ENCODE assay signal across 16 cellular contexts in the genomic region with DNA sequence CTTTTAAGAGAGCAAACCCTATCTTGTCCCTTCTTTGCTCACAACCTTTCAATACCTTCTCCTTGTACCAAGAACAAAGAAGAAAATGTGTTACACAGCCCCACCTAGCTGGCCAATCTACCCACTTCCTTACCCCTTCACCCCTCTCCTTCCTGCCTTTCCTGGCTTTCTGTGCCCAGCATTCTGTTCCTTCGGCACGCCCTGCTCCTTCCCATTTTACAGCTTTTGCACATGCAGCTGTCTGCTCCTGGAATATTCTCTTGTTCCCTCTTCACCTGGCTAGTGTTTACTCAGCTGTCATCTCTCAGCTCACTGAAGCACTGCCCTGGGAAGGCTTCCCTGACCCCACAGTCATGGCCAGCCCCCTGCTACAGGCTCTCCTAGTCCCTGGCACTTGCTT. TPM values are rescaled to one million over a fixed set of nuclear protein-coding genes. Genes with fewer than 3 reads are reported as not detected.
DNase-seq lines count a peak whose midpoint lies in the region; ATAC-seq, FAIRE-seq and TF ChIP-seq lines count a peak whose summit lies in the region.
"Had no signal": no experiment of that assay in that cellular context is flagged by ENCODE, and none has a peak within 500 bp of the region (broad histone marks: within the 10 kb centered on the region; RNA-seq: fewer than 3 reads in every experiment).

No MANE protein-coding gene starts in this region.

- intact Hi-C loops in endothelial cell of umbilical vein (cut with micrococcal nuclease) = no loop called here
- intact Hi-C loops in activated naive CD4-positive, alpha-beta T cell treated with anti-CD3 and anti-CD28 coated beads for 36 hours (cut with micrococcal nuclease) = loop anchor here (1.0 kb wide), 1 partner anchor 45 kb away; no protein-coding TSS in a partner anchor

- no peak overlapping the region for H3K9ac ChIP-seq in endothelial cell of umbilical vein (replicated peaks; ENCODE audit: extremely low read depth, insufficient read depth, low read length)

- no peaks in the 10 kb centered on the region for H3K9me3 ChIP-seq in CD8-positive, alpha-beta memory T cell (ENCODE audit: low read length)
- no peaks in the 10 kb centered on the region for H3K9me3 ChIP-seq in endothelial cell of umbilical vein (replicated peaks; ENCODE audit: control insufficient read depth, insufficient read depth, low read length)
- H3K9me3 ChIP-seq: gastrocnemius medialis, psoas muscle, tibial artery had no signal

- H3K27ac ChIP-seq in CD8-positive, alpha-beta memory T cell (ENCODE audit: low read depth, low read length) = no peak overlapping the region
- no peak overlapping the region for H3K27ac ChIP-seq in endothelial cell of umbilical vein (ENCODE audit: insufficient read depth, low read depth, low read length)
- H3K27ac ChIP-seq: gastrocnemius medialis, psoas muscle, tibial artery had no signal

- TF ChIP-seq CTCF in endothelial cell of umbilical vein (IDR thresholded peaks at IDR 0.05; ENCODE audit: extremely low read depth in 1 of 2, insufficient read depth in 1 of 2, low read depth in 1 of 2, low read length in 2 of 2) = no peak

- peaks cover 3% of the 10 kb centered on the region for H3K27me3 ChIP-seq in CD8-positive, alpha-beta memory T cell (ENCODE audit: insufficient read depth, low read length, poor library complexity, severe bottlenecking)
- no peaks in the 10 kb centered on the region for H3K27me3 ChIP-seq in endothelial cell of umbilical vein (ENCODE audit: control insufficient read depth in 2 of 2, insufficient read depth in 2 of 2, low read length in 2 of 2)
- H3K27me3 ChIP-seq: gastrocnemius medialis, tibial artery had no signal

- no peak overlapping the region for H2AFZ ChIP-seq in endothelial cell of umbilical vein (ENCODE audit: low read depth, low read length)

- H3K4me1 Mint-ChIP-seq in CD8-positive, alpha-beta memory T cell = peaks cover 12 to 16% (median 15%) of the 10 kb centered on the region in 3 donors
- peaks cover 12% of the 10 kb centered on the region for H3K4me1 Mint-ChIP-seq in activated T-cell treated with anti-CD3 and anti-CD28 coated beads, Interleukin-2, amount 50 U/mL, for 24 hours (ENCODE audit: low read depth)
- peaks cover 2% of the 10 kb centered on the region for H3K4me1 Mint-ChIP-seq in activated naive CD4-positive, alpha-beta T cell treated with anti-CD3 and anti-CD28 coated beads for 36 hours (ENCODE audit: low read depth)

- no TSS peak for BruUV-seq in endothelial cell of umbilical vein (replicated peaks; lab: Mats Ljungman, UMichigan)

- CTCF ChIA-PET in CD8-positive, alpha-beta memory T cell (lab: Charles Lee) = interaction anchor here (1.2 to 1.4 kb wide), 2 partner anchors 9 to 18 kb away, joined by 3 read pairs; no protein-coding TSS in a partner anchor
- CTCF ChIA-PET in endothelial cell of umbilical vein (lab: Charles Lee) = interaction anchor here (1.2 to 1.7 kb wide), 4 partner anchors 9 to 130 kb away, joined by 4 to 7 read pairs (median 5); no protein-coding TSS in a partner anchor
- CTCF ChIA-PET in HEK293T (lab: Yijun Ruan, JAX) = interaction anchor here (0.6 kb wide), 1 partner anchor 20 kb away, joined by 3 read pairs; no protein-coding TSS in a partner anchor
- CTCF ChIA-PET in activated naive CD4-positive, alpha-beta T cell treated with anti-CD3 and anti-CD28 coated beads for 36 hours (lab: Charles Lee) = interaction anchor here (0.6 kb wide), 1 partner anchor 130 kb away, joined by 3 read pairs; no protein-coding TSS in a partner anchor

- no peaks in the 10 kb centered on the region for H3K9me3 Mint-ChIP-seq in CD8-positive, alpha-beta memory T cell
- no peaks in the 10 kb centered on the region for H3K9me3 Mint-ChIP-seq in activated T-cell treated with anti-CD3 and anti-CD28 coated beads, Interleukin-2, amount 50 U/mL, for 24 hours
- H3K9me3 Mint-ChIP-seq in activated naive CD4-positive, alpha-beta T cell treated with anti-CD3 and anti-CD28 coated beads for 36 hours = no peaks in the 10 kb centered on the region

- H3K4me2 ChIP-seq in endothelial cell of umbilical vein (ENCODE audit: insufficient read depth, low read length) = no peak overlapping the region

- no peaks in the 10 kb centered on the region for H3K79me2 ChIP-seq in endothelial cell of umbilical vein (ENCODE audit: control insufficient read depth, insufficient read depth, low read length)

- peaks cover 0 to 4% of the 10 kb centered on the region in 2 donors for H3K27me3 Mint-ChIP-seq in CD8-positive, alpha-beta memory T cell
- H3K27me3 Mint-ChIP-seq in activated T-cell treated with anti-CD3 and anti-CD28 coated beads, Interleukin-2, amount 50 U/mL, for 24 hours = no peaks in the 10 kb centered on the region
- H3K27me3 Mint-ChIP-seq in activated naive CD4-positive, alpha-beta T cell treated with anti-CD3 and anti-CD28 coated beads for 36 hours (ENCODE audit: low read depth) = no peaks in the 10 kb centered on the region

- no peak for TF ChIP-seq POLR2A in endothelial cell of umbilical vein (IDR thresholded peaks at IDR 0.05; ENCODE audit: low read depth, low read length)

- peak overlapping the region in 2 of 7 donors; percentile 6 to 42 for H3K4me3 Mint-ChIP-seq in CD8-positive, alpha-beta memory T cell
- H3K4me3 Mint-ChIP-seq in activated T-cell treated with anti-CD3 and anti-CD28 coated beads, Interleukin-2, amount 50 U/mL, for 24 hours = no peak overlapping the region
- H3K4me3 Mint-ChIP-seq in activated naive CD4-positive, alpha-beta T cell treated with anti-CD3 and anti-CD28 coated beads for 36 hours = no peak overlapping the region

- POLR2A ChIA-PET in CD8-positive, alpha-beta memory T cell (lab: Charles Lee) = no interaction called here
- POLR2A ChIA-PET in endothelial cell of umbilical vein (lab: Charles Lee) = interaction anchor here (2.0 kb wide), 1 partner anchor 9 kb away, joined by 8 read pairs; no protein-coding TSS in a partner anchor
- POLR2A ChIA-PET in HEK293T (lab: Yijun Ruan, JAX) = interaction anchor here (1.4 kb wide), 1 partner anchor 9 kb away, joined by 5 read pairs; no protein-coding TSS in a partner anchor

- no peak for ATAC-seq in GM21515 (IDR thresholded peaks at IDR 0.05; ENCODE audit: unreplicated experiment)
- ATAC-seq: gastrocnemius medialis, psoas muscle had no signal

- no peak for DNase-seq in CD8-positive, alpha-beta memory T cell
- DNase-seq in NCI-H1092 treated with DMSO at 0.1 percent for 48 hours (lab: John Stamatoyannopoulos, UW) (peak; percentile 97), NCI-H524 (lab: John Stamatoyannopoulos, UW) (peak; percentile 55 to 73), endothelial cell of umbilical vein (ENCODE audit: low read depth, low spot score) (peak; percentile 24), HEK293T (ENCODE audit: extremely low spot score) (no peak)
- no peak for DNase-seq in activated T-cell treated with anti-CD3 and anti-CD28 coated beads, Interleukin-2, amount 50 U/mL, for 24 hours
- DNase-seq in activated naive CD4-positive, alpha-beta T cell treated with anti-CD3 and anti-CD28 coated beads for 36 hours = no peak
- DNase-seq: activated CD4-positive, alpha-beta T cell treated with anti-CD3 and anti-CD28 coated beads, Interleukin-2, amount 50 U/mL, for 48 hours; activated gamma-delta T cell treated with Interleukin-2 at 50 U/mL for 16 hours; effector CD8-positive, alpha-beta T cell; gastrocnemius medialis; NCI-H82; psoas muscle; stimulated activated CD8-positive, alpha-beta memory T cell treated with anti-CD3 and anti-CD28 coated beads, Interleukin-4, amount 100 ng/mL, for 48 hours; tibial artery had no signal

- H3K4me1 ChIP-seq in CD8-positive, alpha-beta memory T cell (ENCODE audit: insufficient read depth, low read length) = peaks cover 6% of the 10 kb centered on the region
- H3K4me1 ChIP-seq in endothelial cell of umbilical vein (ENCODE audit: control insufficient read depth, extremely low read depth, insufficient read depth, low read length) = peaks cover 7% of the 10 kb centered on the region
- H3K4me1 ChIP-seq: gastrocnemius medialis, psoas muscle, tibial artery had no signal

- H4K20me1 ChIP-seq in endothelial cell of umbilical vein (replicated peaks; ENCODE audit: control insufficient read depth, extremely low read depth, insufficient read depth, low read length) = no peaks in the 10 kb centered on the region

- H3K4me3 ChIP-seq in CD8-positive, alpha-beta memory T cell (ENCODE audit: low read length) = no peak overlapping the region
- no peak overlapping the region for H3K4me3 ChIP-seq in endothelial cell of umbilical vein (replicated peaks in 1 of 3; ENCODE audit: insufficient read depth in 1 of 3, low read depth in 1 of 3, low read length in 3 of 3)
- H3K4me3 ChIP-seq: gastrocnemius medialis, psoas muscle, tibial artery had no signal

- no peaks in the 10 kb centered on the region for H3K36me3 ChIP-seq in CD8-positive, alpha-beta memory T cell (ENCODE audit: insufficient read depth, low read length)
- no peaks in the 10 kb centered on the region for H3K36me3 ChIP-seq in endothelial cell of umbilical vein (ENCODE audit: control insufficient read depth in 2 of 2, extremely low read depth in 1 of 2, insufficient read depth in 2 of 2, low read length in 2 of 2)
- H3K36me3 ChIP-seq: gastrocnemius medialis, tibial artery had no signal

- H3K36me3 Mint-ChIP-seq in CD8-positive, alpha-beta memory T cell = no peaks in the 10 kb centered on the region
- H3K36me3 Mint-ChIP-seq in activated T-cell treated with anti-CD3 and anti-CD28 coated beads, Interleukin-2, amount 50 U/mL, for 24 hours (ENCODE audit: low read depth) = no peaks in the 10 kb centered on the region
- no peaks in the 10 kb centered on the region for H3K36me3 Mint-ChIP-seq in activated naive CD4-positive, alpha-beta T cell treated with anti-CD3 and anti-CD28 coated beads for 36 hours (ENCODE audit: low read depth)

- FAIRE-seq in endothelial cell of umbilical vein (lab: Jason Lieb, UNC) = peak; percentile 50

- dilution Hi-C loops in endothelial cell of umbilical vein (cut with MboI; ENCODE audit: extremely low pct_ligation_motif_present, low sequenced_read_pairs) = no loop called here

- peak overlapping the region in 6 of 8 donors; percentile 17 to 81 (median 62) for H3K27ac Mint-ChIP-seq in CD8-positive, alpha-beta memory T cell
- H3K27ac Mint-ChIP-seq in activated T-cell treated with anti-CD3 and anti-CD28 coated beads, Interleukin-2, amount 50 U/mL, for 24 hours = no peak overlapping the region
- no peak overlapping the region for H3K27ac Mint-ChIP-seq in activated naive CD4-positive, alpha-beta T cell treated with anti-CD3 and anti-CD28 coated beads for 36 hours

- no peaks in the 10 kb centered on the region for H3K9me1 ChIP-seq in endothelial cell of umbilical vein (replicated peaks; ENCODE audit: control insufficient read depth, extremely low read depth, insufficient read depth, low read length)

RNA-seq across cellular contexts. Expression of gene SERPINH1, which starts 30.6 kb away (rescaled TPM):
- total RNA-seq in CD8-positive, alpha-beta memory T cell = 10 to 100 TPM; 20.7 to 21.1 TPM
- 8.4 TPM for polyA plus RNA-seq in CD8-positive, alpha-beta memory T cell
- total RNA-seq in endothelial cell of umbilical vein = 384 and 409 TPM in 2 replicates
- polyA plus RNA-seq in endothelial cell of umbilical vein = 816 and 1,196 TPM in 2 replicates
- 484 and 524 TPM in 2 replicates for polyA plus RNA-seq in endothelial cell of umbilical vein (2011; cell fraction: cytosol; rRNA removed)
- polyA plus RNA-seq in endothelial cell of umbilical vein (2011; cell fraction: nucleus; rRNA removed) = 284 and 302 TPM in 2 replicates
- polyA plus RNA-seq in endothelial cell of umbilical vein (2012) = 320 and 386 TPM in 2 replicates
- 359 and 398 TPM in 2 replicates for polyA minus RNA-seq in endothelial cell of umbilical vein
- polyA minus RNA-seq in endothelial cell of umbilical vein (2011; cell fraction: cytosol; rRNA and poly(A)+ RNA removed) = 120 TPM
- polyA minus RNA-seq in endothelial cell of umbilical vein (2011; cell fraction: nucleus; rRNA and poly(A)+ RNA removed) = 95.0 and 155 TPM in 2 replicates
- total RNA-seq in activated naive CD4-positive, alpha-beta T cell treated with anti-CD3 and anti-CD28 coated beads for 36 hours = 10 to 100 TPM; 13.9 to 15.4 TPM

Comparison
In these comparisons a context has a peak if more than half of its experiments do, and no peak if none do; other contexts are left out.
1. DNase-seq: peak in NCI-H1092 treated with DMSO at 0.1 percent for 48 hours (single experiment), NCI-H524 (2 of 2) and endothelial cell of umbilical vein (single experiment); none in CD8-positive, alpha-beta memory T cell (0 of 5), HEK293T (single experiment), activated T-cell treated with anti-CD3 and anti-CD28 coated beads, Interleukin-2, amount 50 U/mL, for 24 hours (single experiment) and activated naive CD4-positive, alpha-beta T cell treated with anti-CD3 and anti-CD28 coated beads for 36 hours (single experiment).
2. H3K27ac Mint-ChIP-seq: peak in CD8-positive, alpha-beta memory T cell (6 of 8); none in activated T-cell treated with anti-CD3 and anti-CD28 coated beads, Interleukin-2, amount 50 U/mL, for 24 hours (single experiment) and activated naive CD4-positive, alpha-beta T cell treated with anti-CD3 and anti-CD28 coated beads for 36 hours (single experiment).
3. RNA of gene SERPINH1, which starts 30.6 kb away (total RNA-seq): 384 to 409 TPM in endothelial cell of umbilical vein; 20.7 to 21.1 TPM in CD8-positive, alpha-beta memory T cell and 13.9 to 15.4 TPM in activated naive CD4-positive, alpha-beta T cell treated with anti-CD3 and anti-CD28 coated beads for 36 hours; every median in the first group is over 10 times any median in the second.